ENCODE assay signal across 4 cellular contexts in genomic region chr5:67146981-67147380, GRCh38. TPM values are rescaled to one million over a fixed set of nuclear protein-coding genes. Genes with fewer than 3 reads are reported as not detected.
"Had no signal": no experiment of that assay in that cellular context is flagged by ENCODE, and none has a peak within 500 bp of the region (broad histone marks: within the 10 kb centered on the region; RNA-seq: fewer than 3 reads in every experiment).

No MANE protein-coding gene starts in this region.

- H3K4me3 ChIP-seq: GM12878 had no signal

- ATAC-seq: GM12878 had no signal

- DNase-seq: GDM1, GF-D8 had no signal

RNA-seq across cellular contexts. Expression of gene CD180, which starts 49.6 kb away (rescaled TPM):
- total RNA-seq: G401 had no signal
